ENCODE assay signal across 8 cellular contexts in the genomic region with DNA sequence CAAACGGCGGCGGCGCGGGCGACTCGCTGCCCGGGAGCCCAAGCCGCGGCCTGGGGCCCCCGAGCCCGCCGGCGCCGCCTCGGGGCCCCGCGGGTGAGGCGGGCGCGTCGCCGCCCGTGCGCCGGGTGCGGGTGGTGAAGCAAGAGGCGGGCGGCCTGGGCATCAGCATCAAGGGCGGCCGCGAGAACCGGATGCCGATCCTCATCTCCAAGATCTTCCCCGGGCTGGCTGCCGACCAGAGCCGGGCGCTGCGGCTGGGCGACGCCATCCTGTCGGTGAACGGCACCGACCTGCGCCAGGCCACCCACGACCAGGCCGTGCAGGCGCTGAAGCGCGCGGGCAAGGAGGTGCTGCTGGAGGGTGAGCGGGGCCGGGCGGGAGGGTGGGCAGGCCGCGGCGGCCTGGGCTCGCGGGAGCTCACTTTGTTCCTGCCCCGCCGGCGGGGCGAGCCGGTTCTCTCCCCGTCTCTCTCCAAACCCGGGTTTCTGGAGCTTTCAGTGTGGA. TPM values are rescaled to one million over a fixed set of nuclear protein-coding genes. Genes with fewer than 3 reads are reported as not detected.
DNase-seq lines count a peak whose midpoint lies in the region; ATAC-seq and TF ChIP-seq lines count a peak whose summit lies in the region.

No MANE protein-coding gene starts in this region.

- H3K27me3 ChIP-seq in H7 (ENCODE audit: control insufficient read depth, insufficient read depth, low read length), result no peaks in the 10 kb centered on the region
- no peaks in the 10 kb centered on the region for H3K27me3 ChIP-seq in esophagus squamous epithelium
- H3K27me3 ChIP-seq in thyroid gland, result no peaks in the 10 kb centered on the region

- ATAC-seq in activated T-cell treated with anti-CD3 and anti-CD28 coated beads, Interleukin-2, amount 50 U/mL, for 4 hours, result peak; percentile 58
- ATAC-seq in natural killer cell, result peak; percentile 21 to 25 (median 23)

- no CpG with 5 or more reads among the region's 66 CpGs for WGBS in esophagus squamous epithelium, 2 donors
- WGBS in thyroid gland, 2 donors, result 0% methylated on average over 5 to 7 of the region's 66 CpGs

- H3K4me3 Mint-ChIP-seq in activated T-cell treated with anti-CD3 and anti-CD28 coated beads, Interleukin-2, amount 50 U/mL, for 4 hours, result peak overlapping the region; percentile 80
- H3K4me3 Mint-ChIP-seq in natural killer cell, result peak overlapping the region; percentile 80

- H3K27ac ChIP-seq in esophagus squamous epithelium (peak overlapping the region; percentile 88 to 99 (median 98)), thyroid gland (peak overlapping the region; percentile 87 to 94 (median 91))

- H3K36me3 ChIP-seq in H7 (replicated peaks; ENCODE audit: control insufficient read depth, insufficient read depth, low read length) (no peaks in the 10 kb centered on the region), esophagus squamous epithelium (no peaks in the 10 kb centered on the region), thyroid gland (no peaks in the 10 kb centered on the region)

- TF ChIP-seq POLR2A in esophagus squamous epithelium (IDR thresholded peaks at IDR 0.05), result no peak
- TF ChIP-seq POLR2A in thyroid gland (IDR thresholded peaks at IDR 0.05), result no peak

- H3K4me1 ChIP-seq in esophagus squamous epithelium (peaks cover 10 to 89% (median 45%) of the 10 kb centered on the region in 3 donors), thyroid gland (peaks cover 55% of the 10 kb centered on the region in 2 donors)

- H3K27ac Mint-ChIP-seq in natural killer cell, result peak overlapping the region; percentile 83 to 97

- intact Hi-C loops in esophagus squamous epithelium (cut with DNase I) (no loop called here), natural killer cell (cut with micrococcal nuclease) (no loop called here), thyroid gland (cut with DNase I) (no loop called here)

- H3K4me3 ChIP-seq in H7 (ENCODE audit: insufficient read depth, low read depth, low read length) (peak overlapping the region; percentile 73), esophagus squamous epithelium (peak overlapping the region; percentile 72 to 91 (median 78)), thyroid gland (replicated peaks in 1 of 3) (peak overlapping the region; percentile 3 to 65 (median 56))

- H3K9me3 ChIP-seq in esophagus squamous epithelium (no peaks in the 10 kb centered on the region), thyroid gland (no peaks in the 10 kb centered on the region)

- peaks cover 3% of the 10 kb centered on the region for H3K36me3 Mint-ChIP-seq in activated T-cell treated with anti-CD3 and anti-CD28 coated beads, Interleukin-2, amount 50 U/mL, for 4 hours (ENCODE audit: insufficient read depth)
- H3K36me3 Mint-ChIP-seq in natural killer cell, result no peaks in the 10 kb centered on the region

- TF ChIP-seq CTCF in GM10266 (IDR thresholded peaks at IDR 0.05; ENCODE audit: control insufficient read depth, insufficient read depth, low read depth, missing control alignments) (no peak), esophagus squamous epithelium (IDR thresholded peaks at IDR 0.05) (no peak), natural killer cell (IDR thresholded peaks at IDR 0.05) (no peak), thyroid gland (IDR thresholded peaks at IDR 0.05) (no peak)

- peak; percentile 66 for DNase-seq in GM10266 (ENCODE audit: extremely low spot score)
- peak; percentile 82 for DNase-seq in H7
- peak; percentile 63 for DNase-seq in NAMALWA (ENCODE audit: low spot score)
- peak; percentile 19 for DNase-seq in activated T-cell treated with anti-CD3 and anti-CD28 coated beads, Interleukin-2, amount 50 U/mL, for 4 hours
- no peak for DNase-seq in esophagus squamous epithelium (lab: John Stamatoyannopoulos, UW)
- DNase-seq in natural killer cell, result peak; percentile 42
- peak; percentile 59 to 60 for DNase-seq in thyroid gland
- DNase-seq in epidermal melanocyte (ENCODE audit: insufficient read length, low spot score), result no peak

- no peaks in the 10 kb centered on the region for H3K27me3 Mint-ChIP-seq in activated T-cell treated with anti-CD3 and anti-CD28 coated beads, Interleukin-2, amount 50 U/mL, for 4 hours (ENCODE audit: low read depth)
- no peaks in the 10 kb centered on the region for H3K27me3 Mint-ChIP-seq in natural killer cell (ENCODE audit: low read depth in 2 of 2)

- no peaks in the 10 kb centered on the region for H3K9me3 Mint-ChIP-seq in activated T-cell treated with anti-CD3 and anti-CD28 coated beads, Interleukin-2, amount 50 U/mL, for 4 hours
- H3K9me3 Mint-ChIP-seq in natural killer cell, result no peaks in the 10 kb centered on the region

- H3K4me1 Mint-ChIP-seq in activated T-cell treated with anti-CD3 and anti-CD28 coated beads, Interleukin-2, amount 50 U/mL, for 4 hours (ENCODE audit: low read depth), result peaks cover 56% of the 10 kb centered on the region
- peaks cover 48 to 61% of the 10 kb centered on the region in 2 donors for H3K4me1 Mint-ChIP-seq in natural killer cell

RNA-seq across cellular contexts. Expression of gene SNTB2, which starts 0.5 kb away (rescaled TPM):
- 7.9 and 13.1 TPM in 2 replicates for total RNA-seq in H7 (2014; rRNA removed; shearing (Covaris generic))
- total RNA-seq in activated T-cell treated with anti-CD3 and anti-CD28 coated beads, Interleukin-2, amount 50 U/mL, for 4 hours, result 10 to 100 TPM; 11.7 to 15.5 (median 13.1) TPM
- total RNA-seq in esophagus squamous epithelium (10 to 100 TPM; 25.5 to 49.6 (median 25.9) TPM), natural killer cell (10 to 100 TPM; 43.8 to 55.2 (median 49.9) TPM), thyroid gland (10 to 100 TPM; 58.0 to 99.5 (median 96.7) TPM)

RNA-seq across cellular contexts. Expression of gene UTP4, which starts 55.0 kb away (rescaled TPM):
- total RNA-seq in H7 (2014; rRNA removed; shearing (Covaris generic)), result 20.0 and 27.7 TPM in 2 replicates
- 100 to 1,000 TPM; 186 to 204 (median 197) TPM for total RNA-seq in activated T-cell treated with anti-CD3 and anti-CD28 coated beads, Interleukin-2, amount 50 U/mL, for 4 hours
- total RNA-seq in esophagus squamous epithelium (10 to 100 TPM; 18.3 to 42.2 (median 28.6) TPM), natural killer cell (10 to 100 TPM; 23.2 to 42.6 (median 36.3) TPM), thyroid gland (10 to 100 TPM; 22.4 to 33.1 (median 24.1) TPM)

RNA-seq across cellular contexts. Expression of gene CHTF8, which starts 55.1 kb away (rescaled TPM):
- 98.1 and 113 TPM in 2 replicates for total RNA-seq in H7 (2014; rRNA removed; shearing (Covaris generic))
- 100 to 1,000 TPM; 102 to 126 (median 106) TPM for total RNA-seq in activated T-cell treated with anti-CD3 and anti-CD28 coated beads, Interleukin-2, amount 50 U/mL, for 4 hours
- total RNA-seq in esophagus squamous epithelium (10 to 100 TPM; 51.2 to 83.4 (median 63.4) TPM), natural killer cell (10 to 100 TPM; 45.7 to 76.5 (median 74.2) TPM), thyroid gland (100 to 1,000 TPM in 3 of 4 donors, 10 to 100 TPM in 1; 95.8 to 124 (median 104) TPM)

Comparison
In these comparisons a context has a peak if more than half of its experiments do, and no peak if none do; other contexts are left out.
1. DNase-seq: peak in GM10266 (single experiment), H7 (single experiment), NAMALWA (single experiment), activated T-cell treated with anti-CD3 and anti-CD28 coated beads, Interleukin-2, amount 50 U/mL, for 4 hours (single experiment), natural killer cell (single experiment) and thyroid gland (2 of 2); none in esophagus squamous epithelium (single experiment) and epidermal melanocyte (single experiment).
2. Peak in every context shown above with its lines, with median percentiles within 50 percentile points of each other: H3K4me3 ChIP-seq.